9 cellular contexts compared by ENCODE assay signal in genomic region chr3:100992086-100993033, GRCh38. TPM values are rescaled to one million over a fixed set of nuclear protein-coding genes. Genes with fewer than 3 reads are reported as not detected.
DNase-seq lines count a peak whose midpoint lies in the region; ATAC-seq, FAIRE-seq and TF ChIP-seq lines count a peak whose summit lies in the region.
"Had no signal": no experiment of that assay in that cellular context is flagged by ENCODE, and none has a peak within 500 bp of the region (broad histone marks: within the 10 kb centered on the region; RNA-seq: fewer than 3 reads in every experiment).

No MANE protein-coding gene starts in this region.

- TSS peak; percentile 47 for BruUV-seq in PC-9 (replicated peaks; lab: Mats Ljungman, UMichigan)

- H3K4me2 ChIP-seq in PC-9 = no peak overlapping the region

- H3K27me3 ChIP-seq in PC-9 (ENCODE audit: insufficient read depth, low read depth) = no peaks in the 10 kb centered on the region

- H3K4me1 ChIP-seq in PC-9 (replicated peaks; ENCODE audit: insufficient read depth) = no peaks in the 10 kb centered on the region

- ATAC-seq in esophagus mucosa (peak; percentile 41), GM21526 (IDR thresholded peaks at IDR 0.05; ENCODE audit: low FRiP score, unreplicated experiment) (no peak)
- ATAC-seq in stimulated activated naive CD8-positive, alpha-beta T cell treated with anti-CD3 and anti-CD28 coated beads, Interleukin-15, Interleukin-2, amounts not matched to agents 100 U/mL and 50 U/mL, for 24 hours = no peak

- peak; percentile 53 for FAIRE-seq in urothelium cell line (lab: Jason Lieb, UNC)
- FAIRE-seq: K562 had no signal

- peak overlapping the region; percentile 55; the same call in 1 of the 2 replicates for H2AFZ ChIP-seq in PC-9

- H3K9me2 ChIP-seq in PC-9 (ENCODE audit: insufficient read depth) = no peaks in the 10 kb centered on the region

- no peaks in the 10 kb centered on the region for H3K79me2 ChIP-seq in PC-9 (ENCODE audit: low read depth)

- TF ChIP-seq CTCF in PC-9 (conservative IDR thresholded peaks at IDR 0.05) = no peak

- intact Hi-C loops in PC-9 (cut with micrococcal nuclease; ENCODE audit: unreplicated experiment) = loop anchor here (1.0 to 5.0 kb wide), 2 partner anchors 44 to 205 kb away; no protein-coding TSS in a partner anchor

- H4K20me1 ChIP-seq in PC-9 (ENCODE audit: insufficient read depth) = no peaks in the 10 kb centered on the region

- DNase-seq in PC-9 = peak; percentile 14 to 33
- peak; percentile 67 for DNase-seq in mucosa of gallbladder (ENCODE audit: low spot score)
- peak; percentile 23 for DNase-seq in urothelium cell line (ENCODE audit: low spot score)
- no peak for DNase-seq in D341Med (ENCODE audit: low spot score)
- DNase-seq in stimulated activated naive CD8-positive, alpha-beta T cell treated with anti-CD3 and anti-CD28 coated beads, Interleukin-15, Interleukin-2, amounts not matched to agents 100 U/mL and 50 U/mL, for 24 hours = no peak
- DNase-seq in activated T-cell treated with anti-CD3 and anti-CD28 coated beads, Interleukin-2, amount 50 U/mL, for 1 hour = no peak

- H3K27ac ChIP-seq in PC-9 = no peak overlapping the region

- no peaks in the 10 kb centered on the region for H3K36me3 ChIP-seq in PC-9 (ENCODE audit: low read depth)

- H3F3A ChIP-seq in PC-9 (ENCODE audit: insufficient read depth, low read depth) = no peaks in the 10 kb centered on the region

- CTCF ChIA-PET in PC-9 (lab: Charles Lee) = no interaction called here

- no peak overlapping the region for H3K4me3 ChIP-seq in PC-9
- H3K4me3 ChIP-seq: K562 had no signal

- POLR2A ChIA-PET in PC-9 (lab: Charles Lee; ENCODE audit: unreplicated experiment) = interaction anchor here (0.7 kb wide), 1 partner anchor 117 kb away, joined by 6 read pairs; no protein-coding TSS in a partner anchor

- H3K9me3 ChIP-seq in PC-9 (ENCODE audit: insufficient read depth, low read depth) = no peaks in the 10 kb centered on the region

RNA-seq across cellular contexts. Expression of gene ABI3BP, which starts 0.9 kb away (rescaled TPM):
- total RNA-seq in PC-9 (2021) (3.4 and 4.2 TPM in 2 replicates), esophagus mucosa (7.1 TPM), mucosa of gallbladder (215 TPM)

Comparison
In these comparisons a context has a peak if more than half of its experiments do, and no peak if none do; other contexts are left out.
1. DNase-seq: peak in PC-9 (2 of 2), mucosa of gallbladder (single experiment) and urothelium cell line (single experiment); none in D341Med (single experiment), stimulated activated naive CD8-positive, alpha-beta T cell treated with anti-CD3 and anti-CD28 coated beads, Interleukin-15, Interleukin-2, amounts not matched to agents 100 U/mL and 50 U/mL, for 24 hours (single experiment) and activated T-cell treated with anti-CD3 and anti-CD28 coated beads, Interleukin-2, amount 50 U/mL, for 1 hour (single experiment).
2. RNA of gene ABI3BP, which starts 0.9 kb away (total RNA-seq): 215 TPM in mucosa of gallbladder (single experiment); 7.1 TPM in esophagus mucosa (single experiment) and 3.4 to 4.2 TPM in PC-9; every median in the first group is over 10 times any median in the second.